ENCODE assay signal across 9 cellular contexts in genomic region chr6:474454-475185, GRCh38.
DNase-seq lines count a peak whose midpoint lies in the region; ATAC-seq and TF ChIP-seq lines count a peak whose summit lies in the region.
"Had no signal": no experiment of that assay in that cellular context is flagged by ENCODE, and none has a peak within 500 bp of the region (broad histone marks: within the 10 kb centered on the region; RNA-seq: fewer than 3 reads in every experiment).

No MANE protein-coding gene starts in this region.

- H3K4me1 Mint-ChIP-seq in activated T-helper 17 cell treated with anti-CD3 and anti-CD28 coated beads, Interleukin-2, amount 50 U/mL, for 72 hours: peaks cover 34% of the 10 kb centered on the region
- H3K4me1 Mint-ChIP-seq in H9: peaks cover 4 to 11% of the 10 kb centered on the region in 2 experiments; a peak in 2 of 4 replicates

- H3K56ac ChIP-seq in H9 (ENCODE audit: insufficient read length, low read depth, low read length): no peak overlapping the region

- no peak overlapping the region for H4K8ac ChIP-seq in H9 (replicated peaks; ENCODE audit: insufficient read length, low read depth, low read length)

- H3K36me3 ChIP-seq in OCI-LY3 (replicated peaks; ENCODE audit: low read depth, low read length): no peaks in the 10 kb centered on the region
- H3K36me3 ChIP-seq in neuron (ENCODE audit: insufficient read depth, low read length): no peaks in the 10 kb centered on the region
- H3K36me3 ChIP-seq in BE2C: no peaks in the 10 kb centered on the region
- H3K36me3 ChIP-seq: heart right ventricle had no signal

- WGBS in H9 (ENCODE audit: extremely low coverage, insufficient read length, low lambda C conversion rate): no CpG with 5 or more reads among the region's 19 CpGs

- no peaks in the 10 kb centered on the region for H3K79me1 ChIP-seq in H9 (ENCODE audit: insufficient read depth, low read depth, low read length, poor library complexity, severe bottlenecking)

- TF ChIP-seq CTCF in OCI-LY3 (IDR thresholded peaks at IDR 0.05; ENCODE audit: low read depth, low read length): no peak
- TF ChIP-seq CTCF in BE2C (IDR thresholded peaks at IDR 0.05; ENCODE audit: low read depth, low read length): no peak
- TF ChIP-seq CTCF in H9 (conservative IDR thresholded peaks at IDR 0.05): no peak

- no peak overlapping the region for H2AK5ac ChIP-seq in H9 (ENCODE audit: insufficient read length, low read length)

- H4K91ac ChIP-seq in H9 (ENCODE audit: insufficient read length, low read depth, low read length): no peak overlapping the region

- H3K27ac ChIP-seq in OCI-LY3 (ENCODE audit: low read length) (peak overlapping the region; percentile 98), H9 (ENCODE audit: insufficient read length, low read depth, low read length) (no peak overlapping the region)
- H3K27ac ChIP-seq: heart right ventricle had no signal

- no peaks in the 10 kb centered on the region for H3K36me3 Mint-ChIP-seq in activated T-helper 17 cell treated with anti-CD3 and anti-CD28 coated beads, Interleukin-2, amount 50 U/mL, for 72 hours (ENCODE audit: low read depth)
- no peaks in the 10 kb centered on the region for H3K36me3 Mint-ChIP-seq in H9 (ENCODE audit: insufficient read depth in 1 of 3, low read depth in 3 of 3)

- H3K9ac ChIP-seq in OCI-LY3 (ENCODE audit: low read length) (peak overlapping the region; percentile 93), H9 (ENCODE audit: extremely low read depth, insufficient read length, low read length) (no peak overlapping the region)

- ATAC-seq in GM18502 (IDR thresholded peaks at IDR 0.05; ENCODE audit: poor library complexity, unreplicated experiment) (peak; percentile 71), HG02763 (IDR thresholded peaks at IDR 0.05; ENCODE audit: unreplicated experiment) (peak; percentile 59)
- ATAC-seq in activated T-helper 17 cell treated with anti-CD3 and anti-CD28 coated beads, Interleukin-2, amount 50 U/mL, for 72 hours (replicated peaks): peak; percentile 97

- H3K18ac ChIP-seq in H9 (ENCODE audit: insufficient read length, low read depth, low read length): no peak overlapping the region

- H3K4me2 ChIP-seq in OCI-LY3 (ENCODE audit: low read length): peak overlapping the region; percentile 90
- no peak overlapping the region for H3K4me2 ChIP-seq in H9 (ENCODE audit: insufficient read depth, insufficient read length, low read length)

- no peak overlapping the region for H2BK120ac ChIP-seq in H9 (ENCODE audit: low read depth, low read length, poor library complexity, severe bottlenecking)

- H3K14ac ChIP-seq in H9 (ENCODE audit: insufficient read depth, low read length): no peak overlapping the region

- H3K27me3 Mint-ChIP-seq in activated T-helper 17 cell treated with anti-CD3 and anti-CD28 coated beads, Interleukin-2, amount 50 U/mL, for 72 hours: peaks cover 4% of the 10 kb centered on the region
- no peaks in the 10 kb centered on the region; the same call in 1 of the 2 replicates for H3K27me3 Mint-ChIP-seq in H9 (ENCODE audit: low read depth)

- H4K20me1 ChIP-seq in OCI-LY3 (ENCODE audit: insufficient read depth, low read length) (no peaks in the 10 kb centered on the region), H9 (ENCODE audit: control insufficient read depth, insufficient read depth, insufficient read length) (no peaks in the 10 kb centered on the region)

- no peaks in the 10 kb centered on the region for H3K23me2 ChIP-seq in H9 (ENCODE audit: insufficient read length, low read depth, low read length, poor library complexity, severe bottlenecking)

- H3T11ph ChIP-seq in H9 (ENCODE audit: low read length): no peak overlapping the region

- H4K5ac ChIP-seq in H9 (ENCODE audit: insufficient read length, low read depth, low read length): no peak overlapping the region

- H3K4me1 ChIP-seq in OCI-LY3 (ENCODE audit: low read length) (peaks cover 95% of the 10 kb centered on the region), neuron (ENCODE audit: insufficient read depth, low read length) (peaks cover 13% of the 10 kb centered on the region), BE2C (no peaks in the 10 kb centered on the region), H9 (ENCODE audit: insufficient read depth, low read length) (no peaks in the 10 kb centered on the region)

- H3K9me3 ChIP-seq in OCI-LY3 (ENCODE audit: insufficient read depth, low read length) (no peaks in the 10 kb centered on the region), neuron (ENCODE audit: low read length) (no peaks in the 10 kb centered on the region), BE2C (no peaks in the 10 kb centered on the region), H9 (ENCODE audit: control insufficient read depth, low read depth, low read length) (no peaks in the 10 kb centered on the region)
- H3K9me3 ChIP-seq: heart right ventricle had no signal

- no peak overlapping the region for H2BK20ac ChIP-seq in H9 (ENCODE audit: low read depth, low read length, poor library complexity, severe bottlenecking)

- no peak overlapping the region for H2BK15ac ChIP-seq in H9 (ENCODE audit: low read depth, low read length)

- no peak overlapping the region for H3K23ac ChIP-seq in H9 (ENCODE audit: insufficient read length, low read depth, low read length)

- H3K4ac ChIP-seq in H9 (ENCODE audit: low read depth, low read length): no peak overlapping the region

- H3K79me2 ChIP-seq in OCI-LY3 (ENCODE audit: low read length) (peaks cover 33% of the 10 kb centered on the region), H9 (ENCODE audit: insufficient read depth, low read length) (no peaks in the 10 kb centered on the region)

- H3K4me3 ChIP-seq in OCI-LY3 (ENCODE audit: low read length) (peak overlapping the region; percentile 75), neuron (ENCODE audit: low read length) (no peak overlapping the region), BE2C (ENCODE audit: low read depth, low read length) (no peak overlapping the region)
- H3K4me3 ChIP-seq: heart right ventricle had no signal

- H2AFZ ChIP-seq in OCI-LY3 (ENCODE audit: low read depth, low read length) (no peak overlapping the region), neuron (ENCODE audit: low read depth, low read length) (peak overlapping the region; percentile 47), H9 (ENCODE audit: low read length) (no peak overlapping the region)

- peak overlapping the region; percentile 6 for H3K27ac Mint-ChIP-seq in activated T-helper 17 cell treated with anti-CD3 and anti-CD28 coated beads, Interleukin-2, amount 50 U/mL, for 72 hours
- no peak overlapping the region for H3K27ac Mint-ChIP-seq in H9

- H3K4me3 Mint-ChIP-seq in activated T-helper 17 cell treated with anti-CD3 and anti-CD28 coated beads, Interleukin-2, amount 50 U/mL, for 72 hours: peak overlapping the region; percentile 59
- no peak overlapping the region for H3K4me3 Mint-ChIP-seq in H9

- H3K9me3 Mint-ChIP-seq in activated T-helper 17 cell treated with anti-CD3 and anti-CD28 coated beads, Interleukin-2, amount 50 U/mL, for 72 hours: no peaks in the 10 kb centered on the region
- H3K9me3 Mint-ChIP-seq in H9: peaks cover 0 to 4% of the 10 kb centered on the region in 2 experiments; a peak in 1 of 5 replicates

- no peak overlapping the region for H2BK5ac ChIP-seq in H9 (ENCODE audit: insufficient read length, low read length)

- DNase-seq in NCI-H524 treated with DMSO at 0.1 percent for 48 hours (lab: John Stamatoyannopoulos, UW) (no peak), BE2C (no peak), H9 (no peak)
- DNase-seq: heart right ventricle had no signal

- no peaks in the 10 kb centered on the region for H3K27me3 ChIP-seq in OCI-LY3 (ENCODE audit: low read depth, low read length)
- no peaks in the 10 kb centered on the region for H3K27me3 ChIP-seq in neuron (ENCODE audit: insufficient read depth, low read length)
- peaks cover 53% of the 10 kb centered on the region for H3K27me3 ChIP-seq in BE2C
- H3K27me3 ChIP-seq in H9 (ENCODE audit: insufficient read depth, low read length): no peaks in the 10 kb centered on the region

- no peak overlapping the region for H2BK12ac ChIP-seq in H9 (ENCODE audit: insufficient read length, low read depth, low read length)
